In genomic region chr14:53956427-53957201, GRCh38 we compare ENCODE assay signal across 8 cellular contexts. TPM values are rescaled to one million over a fixed set of nuclear protein-coding genes. Genes with fewer than 3 reads are reported as not detected.
DNase-seq lines count a peak whose midpoint lies in the region; ATAC-seq and TF ChIP-seq lines count a peak whose summit lies in the region.

Gene BMP4, minus strand, starts transcription at chr14:53956825. Its CDS starts 4,603 bp downstream, at chr14:53952222.

- H3K27ac Mint-ChIP-seq in GM23338 (no peak within 1 kb of the TSS), WTC11 (peak within 1 kb of the TSS; percentile 42; the same call in 1 of the 2 replicates), neural progenitor cell (peak within 1 kb of the TSS; percentile 53)

- H3K27ac ChIP-seq in AG04450 (ENCODE audit: low read depth, low read length) (no peak within 1 kb of the TSS), GM23338 (ENCODE audit: low read depth) (no peak within 1 kb of the TSS), foreskin keratinocyte (no peak within 1 kb of the TSS), neural progenitor cell (no peak within 1 kb of the TSS)

- no peak within 1 kb of the TSS for H3K9ac ChIP-seq in neural progenitor cell

- H3K9me3 ChIP-seq in AG04450 (ENCODE audit: control insufficient read depth, insufficient read depth, low read length), result peaks cover 5% of the 10 kb centered on the region; the same call in 1 of the 2 replicates
- H3K9me3 ChIP-seq in neural progenitor cell (ENCODE audit: low read depth), result no peaks in the 10 kb centered on the region

- H3K36me3 Mint-ChIP-seq in GM23338 (ENCODE audit: low read depth) (no peaks in the 10 kb centered on the region), WTC11 (no peaks in the 10 kb centered on the region), neural progenitor cell (peaks cover 3% of the 10 kb centered on the region)

- POLR2A ChIA-PET in AG04450 (lab: Yijun Ruan, JAX), result no interaction called here
- POLR2A ChIA-PET in WTC11 (lab: Charles Lee), result interaction anchor here (0.7 to 2.6 kb wide), 8 partner anchors 10 to 805 kb away, joined by 3 to 19 read pairs (median 4); no protein-coding TSS in a partner anchor

- 0 out of 2 replicates have a peak, but pooled peaks cover 4% of the 10 kb centered on the region for H3K9me2 ChIP-seq in GM23338 (ENCODE audit: insufficient read depth)

- peak within 1 kb of the TSS; percentile 100 for H3K4me2 ChIP-seq in GM23338
- H3K4me2 ChIP-seq in neural progenitor cell, result peak within 1 kb of the TSS; percentile 87

- H3K9me3 Mint-ChIP-seq in GM23338 (peaks cover 9% of the 10 kb centered on the region; the same call in 1 of the 3 replicates), WTC11 (no peaks in the 10 kb centered on the region), neural progenitor cell (no peaks in the 10 kb centered on the region)

- CTCF ChIA-PET in AG04450 (lab: Charles Lee), result interaction anchor here (1.2 to 3.5 kb wide), 2 partner anchors 219 to 391 kb away, joined by 3 to 14 read pairs; no protein-coding TSS in a partner anchor
- CTCF ChIA-PET in WTC11 (lab: Charles Lee), result interaction anchor here (0.7 to 4.5 kb wide), 16 partner anchors 9 to 442 kb away, joined by 3 to 27 read pairs (median 4); no protein-coding TSS in a partner anchor

- peaks cover 21% of the 10 kb centered on the region for H3K4me1 Mint-ChIP-seq in GM23338
- H3K4me1 Mint-ChIP-seq in WTC11, result peaks cover 26% of the 10 kb centered on the region
- peaks cover 29% of the 10 kb centered on the region for H3K4me1 Mint-ChIP-seq in neural progenitor cell

- H3K4me3 Mint-ChIP-seq in GM23338 (peak within 1 kb of the TSS; percentile 85), WTC11 (peak within 1 kb of the TSS; percentile 93), neural progenitor cell (peak within 1 kb of the TSS; percentile 95)

- H3K4me1 ChIP-seq in GM23338 (ENCODE audit: insufficient read depth) (peaks cover 21% of the 10 kb centered on the region), foreskin keratinocyte (peaks cover 5% of the 10 kb centered on the region), neural progenitor cell (peaks cover 21% of the 10 kb centered on the region)

- H2AFZ ChIP-seq in GM23338 (peak within 1 kb of the TSS; percentile 99), neural progenitor cell (replicated peaks) (peak within 1 kb of the TSS; percentile 40)

- H3K27me3 ChIP-seq in AG04450 (ENCODE audit: control insufficient read depth, insufficient read depth, low read length) (peaks cover 63% of the 10 kb centered on the region), GM23338 (ENCODE audit: insufficient read depth) (peaks cover 91% of the 10 kb centered on the region), foreskin keratinocyte (no peaks in the 10 kb centered on the region), neural progenitor cell (peaks cover 98% of the 10 kb centered on the region)

- H3K27me3 Mint-ChIP-seq in GM23338 (ENCODE audit: insufficient read depth, low read depth, poor library complexity), result peaks cover 62% of the 10 kb centered on the region
- peaks cover 81% of the 10 kb centered on the region for H3K27me3 Mint-ChIP-seq in WTC11 (ENCODE audit: low read depth)
- peaks cover 47% of the 10 kb centered on the region for H3K27me3 Mint-ChIP-seq in neural progenitor cell (ENCODE audit: insufficient read depth, low read depth)

- TF ChIP-seq CTCF in AG04450 (IDR thresholded peaks at IDR 0.05; ENCODE audit: low read depth, low read length), result no peak
- TF ChIP-seq CTCF in GM23338 (conservative IDR thresholded peaks at IDR 0.05; ENCODE audit: low read depth in 2 of 2), result no peak
- no peak for TF ChIP-seq CTCF in WTC11 (IDR thresholded peaks at IDR 0.05)
- TF ChIP-seq CTCF in foreskin keratinocyte (conservative IDR thresholded peaks at IDR 0.05), result no peak
- TF ChIP-seq CTCF in neural progenitor cell (IDR thresholded peaks at IDR 0.05), result no peak

- H3K4me3 ChIP-seq in AG04450 (ENCODE audit: low read depth, low read length) (peak within 1 kb of the TSS; percentile 64), GM23338 (peak within 1 kb of the TSS; percentile 91), neural progenitor cell (peak within 1 kb of the TSS; percentile 63)

- H3K79me2 ChIP-seq in GM23338 (replicated peaks; ENCODE audit: insufficient read depth) (no peaks in the 10 kb centered on the region), neural progenitor cell (ENCODE audit: low read depth) (peaks cover 43% of the 10 kb centered on the region)

- H4K20me1 ChIP-seq in GM23338 (replicated peaks; ENCODE audit: insufficient read depth) (no peaks in the 10 kb centered on the region), neural progenitor cell (ENCODE audit: low read depth) (peaks cover 16% of the 10 kb centered on the region)

- H3F3A ChIP-seq in GM23338 (replicated peaks; ENCODE audit: low read depth), result peaks cover 17% of the 10 kb centered on the region
- H3F3A ChIP-seq in neural progenitor cell (ENCODE audit: low read depth), result peaks cover 29% of the 10 kb centered on the region

- DNase-seq in AG04450 (ENCODE audit: low read depth, low spot score) (no peak), GM23338 (ENCODE audit: low spot score) (peak; percentile 97), WTC11 (ENCODE audit: low spot score) (peak; percentile 95), foreskin keratinocyte (peak; percentile 63 to 75), neural progenitor cell (ENCODE audit: low spot score) (peak; percentile 86), NK-92 (lab: John Stamatoyannopoulos, UW; ENCODE audit: unreplicated experiment) (no peak), AG08395 (ENCODE audit: low spot score) (no peak), NCI-H146 treated with DMSO at 0.1 percent for 48 hours (lab: John Stamatoyannopoulos, UW; ENCODE audit: unreplicated experiment) (no peak)

- ATAC-seq in GM23338 (peak; percentile 53), WTC11 (peak; percentile 68), foreskin keratinocyte (peak; percentile 72)

- H3K36me3 ChIP-seq in GM23338 (ENCODE audit: insufficient read depth), result no peaks in the 10 kb centered on the region
- no peaks in the 10 kb centered on the region for H3K36me3 ChIP-seq in neural progenitor cell

TF ChIP-seq in GM23338, 12 proteins besides CTCF, POLR2A, EP300 and RAD21 (continues in another document):
- peak; percentile 37 for TF ChIP-seq POLR2AphosphoS5 (IDR thresholded peaks at IDR 0.05; ENCODE audit: low read depth)
- TF ChIP-seq, protein P1, sequence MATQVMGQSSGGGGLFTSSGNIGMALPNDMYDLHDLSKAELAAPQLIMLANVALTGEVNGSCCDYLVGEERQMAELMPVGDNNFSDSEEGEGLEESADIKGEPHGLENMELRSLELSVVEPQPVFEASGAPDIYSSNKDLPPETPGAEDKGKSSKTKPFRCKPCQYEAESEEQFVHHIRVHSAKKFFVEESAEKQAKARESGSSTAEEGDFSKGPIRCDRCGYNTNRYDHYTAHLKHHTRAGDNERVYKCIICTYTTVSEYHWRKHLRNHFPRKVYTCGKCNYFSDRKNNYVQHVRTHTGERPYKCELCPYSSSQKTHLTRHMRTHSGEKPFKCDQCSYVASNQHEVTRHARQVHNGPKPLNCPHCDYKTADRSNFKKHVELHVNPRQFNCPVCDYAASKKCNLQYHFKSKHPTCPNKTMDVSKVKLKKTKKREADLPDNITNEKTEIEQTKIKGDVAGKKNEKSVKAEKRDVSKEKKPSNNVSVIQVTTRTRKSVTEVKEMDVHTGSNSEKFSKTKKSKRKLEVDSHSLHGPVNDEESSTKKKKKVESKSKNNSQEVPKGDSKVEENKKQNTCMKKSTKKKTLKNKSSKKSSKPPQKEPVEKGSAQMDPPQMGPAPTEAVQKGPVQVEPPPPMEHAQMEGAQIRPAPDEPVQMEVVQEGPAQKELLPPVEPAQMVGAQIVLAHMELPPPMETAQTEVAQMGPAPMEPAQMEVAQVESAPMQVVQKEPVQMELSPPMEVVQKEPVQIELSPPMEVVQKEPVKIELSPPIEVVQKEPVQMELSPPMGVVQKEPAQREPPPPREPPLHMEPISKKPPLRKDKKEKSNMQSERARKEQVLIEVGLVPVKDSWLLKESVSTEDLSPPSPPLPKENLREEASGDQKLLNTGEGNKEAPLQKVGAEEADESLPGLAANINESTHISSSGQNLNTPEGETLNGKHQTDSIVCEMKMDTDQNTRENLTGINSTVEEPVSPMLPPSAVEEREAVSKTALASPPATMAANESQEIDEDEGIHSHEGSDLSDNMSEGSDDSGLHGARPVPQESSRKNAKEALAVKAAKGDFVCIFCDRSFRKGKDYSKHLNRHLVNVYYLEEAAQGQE (IDR thresholded peaks at IDR 0.05; ENCODE audit: unreplicated experiment), result no peak

TF ChIP-seq in WTC11, 78 proteins besides CTCF, POLR2A, EP300 and RAD21 (continues in another document):
- peak; percentile 65; the same call in 1 of the 2 replicates for TF ChIP-seq SP1 (CRISPR knock-in tag; conservative IDR thresholded peaks at IDR 0.05)
- TF ChIP-seq FOXP1 (CRISPR knock-in tag; IDR thresholded peaks at IDR 0.05; ENCODE audit: borderline replicate concordance), result peak; percentile 98
- TF ChIP-seq FOXK1 (CRISPR knock-in tag; IDR thresholded peaks at IDR 0.05), result peak; percentile 86; the same call in 1 of the 2 replicates

RNA-seq across cellular contexts. Expression of gene BMP4, which starts in this region (rescaled TPM):
- polyA plus RNA-seq in AG04450 (2011; rRNA removed) (20.8 and 25.4 TPM in 2 replicates), GM23338 (2016; fragmentation: Nextera tagmentation; extraction: Ambion mirVana) (2.5 and 3.0 TPM in 2 replicates), foreskin keratinocyte (9.7 and 13.4 TPM in 2 replicates)
- polyA minus RNA-seq in AG04450 (2011; rRNA and poly(A)+ RNA removed), result 16.4 and 18.3 TPM in 2 replicates
- 3.9 and 5.0 TPM in 2 replicates for total RNA-seq in GM23338 (2014; rRNA removed; shearing (Covaris generic))
- total RNA-seq in WTC11 (2021) (7.8 to 9.8 TPM (median 8.4 TPM) in 3 replicates), foreskin keratinocyte (8.6 and 13.7 TPM in 2 replicates), neural progenitor cell (ENCODE audit: low replicate concordance) (11.0 and 18.4 TPM in 2 replicates)

Comparison
In these comparisons a context has a peak if more than half of its experiments do, and no peak if none do; other contexts are left out.
1. DNase-seq: peak in GM23338 (single experiment), WTC11 (single experiment), foreskin keratinocyte (2 of 2) and neural progenitor cell (single experiment); none in AG04450 (single experiment), NK-92 (single experiment), AG08395 (single experiment) and NCI-H146 treated with DMSO at 0.1 percent for 48 hours (single experiment).
2. Peak in every context shown above with its lines, with median percentiles within 50 percentile points of each other: H3K4me3 ChIP-seq, ATAC-seq and H3K4me3 Mint-ChIP-seq.